In genomic region chr12:57521475-57522018, GRCh38 we compare ENCODE assay signal across 1 cellular context.
TF ChIP-seq lines count a peak whose summit lies in the region.

No MANE protein-coding gene starts in this region.

TF ChIP-seq in K562, 482 proteins besides CTCF, POLR2A, EP300 and RAD21 (continued from another document):
- 0 out of 2 replicates have a peak, but pooled peaks have one; percentile 4 for TF ChIP-seq JUN (IDR thresholded peaks at IDR 0.05; ENCODE audit: borderline replicate concordance, low read depth, low read length)
- TF ChIP-seq JUN (CRISPR knock-in tag; IDR thresholded peaks at IDR 0.05; ENCODE audit: borderline replicate concordance), result no peak
- no peak for TF ChIP-seq MNT (conservative IDR thresholded peaks at IDR 0.05)
- TF ChIP-seq HLTF (IDR thresholded peaks at IDR 0.05), result 0 out of 2 replicates have a peak, but pooled peaks have one; percentile 4
- TF ChIP-seq MITF (IDR thresholded peaks at IDR 0.05), result no peak
- TF ChIP-seq MCM7 (IDR thresholded peaks at IDR 0.05), result no peak
- no peak for TF ChIP-seq ETV1 (tag; conservative IDR thresholded peaks at IDR 0.05; ENCODE audit: low read depth)
- 0 out of 2 replicates have a peak, but pooled peaks have one; percentile 56 for TF ChIP-seq PHF21A (IDR thresholded peaks at IDR 0.05; ENCODE audit: borderline replicate concordance, low read depth)
- peak; percentile 97 for TF ChIP-seq BRD4 (IDR thresholded peaks at IDR 0.05)
- no peak for TF ChIP-seq ZSCAN29 (IDR thresholded peaks at IDR 0.05)
- no peak for TF ChIP-seq HSF4 (CRISPR knock-in tag; IDR thresholded peaks at IDR 0.05; ENCODE audit: borderline replicate concordance)
